ENCODE assay signal across 1 cellular context in the genomic region with DNA sequence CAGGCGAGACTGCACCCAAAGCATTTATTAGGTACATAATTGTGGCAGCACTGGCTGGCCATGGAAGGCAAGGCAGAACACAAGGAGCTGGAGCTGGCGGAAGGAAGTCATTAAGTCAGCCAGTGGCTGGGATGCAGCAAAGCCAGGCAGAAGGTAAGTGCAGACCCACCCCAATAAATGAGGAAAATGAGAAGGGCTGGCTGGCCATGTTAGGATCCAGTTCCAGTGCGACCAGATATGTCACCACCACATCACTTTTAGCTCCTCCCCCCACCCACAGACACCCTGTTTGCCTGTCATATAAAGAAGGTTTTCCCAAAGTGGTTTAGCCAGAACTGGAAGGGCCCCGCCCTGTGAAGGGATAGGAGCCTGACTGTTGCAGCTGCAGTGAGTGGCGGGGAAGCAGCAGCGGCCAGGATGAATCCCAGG.
TF ChIP-seq lines count a peak whose summit lies in the region.

A gene (plus strand): TSS at position 328 of the 429 bp plus-strand sequence. CDS start 7,153 bp downstream, outside the sequence.

TF ChIP-seq in K562, 482 proteins besides CTCF, POLR2A, EP300 and RAD21 (continued from another document):
- no peak for TF ChIP-seq CBX8 (IDR thresholded peaks at IDR 0.05; ENCODE audit: borderline replicate concordance, extremely low read depth, low read depth, low read length, poor library complexity, severe bottlenecking)
- TF ChIP-seq, protein P1, sequence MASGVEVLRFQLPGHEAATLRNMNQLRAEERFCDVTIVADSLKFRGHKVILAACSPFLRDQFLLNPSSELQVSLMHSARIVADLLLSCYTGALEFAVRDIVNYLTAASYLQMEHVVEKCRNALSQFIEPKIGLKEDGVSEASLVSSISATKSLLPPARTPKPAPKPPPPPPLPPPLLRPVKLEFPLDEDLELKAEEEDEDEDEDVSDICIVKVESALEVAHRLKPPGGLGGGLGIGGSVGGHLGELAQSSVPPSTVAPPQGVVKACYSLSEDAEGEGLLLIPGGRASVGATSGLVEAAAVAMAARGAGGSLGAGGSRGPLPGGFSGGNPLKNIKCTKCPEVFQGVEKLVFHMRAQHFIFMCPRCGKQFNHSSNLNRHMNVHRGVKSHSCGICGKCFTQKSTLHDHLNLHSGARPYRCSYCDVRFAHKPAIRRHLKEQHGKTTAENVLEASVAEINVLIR (CRISPR knock-in tag; IDR thresholded peaks at IDR 0.05) = no peak
- TF ChIP-seq MTA3 (IDR thresholded peaks at IDR 0.05; ENCODE audit: borderline replicate concordance) = no peak
- no peak for TF ChIP-seq PHB2 (IDR thresholded peaks at IDR 0.05; ENCODE audit: low read depth)
- no peak for TF ChIP-seq ZFPM2 (CRISPR knock-in tag; IDR thresholded peaks at IDR 0.05)
- peak; percentile 23; the same call in 1 of the 2 replicates for TF ChIP-seq CREM (IDR thresholded peaks at IDR 0.05; ENCODE audit: low read depth)
